In the genomic region with DNA sequence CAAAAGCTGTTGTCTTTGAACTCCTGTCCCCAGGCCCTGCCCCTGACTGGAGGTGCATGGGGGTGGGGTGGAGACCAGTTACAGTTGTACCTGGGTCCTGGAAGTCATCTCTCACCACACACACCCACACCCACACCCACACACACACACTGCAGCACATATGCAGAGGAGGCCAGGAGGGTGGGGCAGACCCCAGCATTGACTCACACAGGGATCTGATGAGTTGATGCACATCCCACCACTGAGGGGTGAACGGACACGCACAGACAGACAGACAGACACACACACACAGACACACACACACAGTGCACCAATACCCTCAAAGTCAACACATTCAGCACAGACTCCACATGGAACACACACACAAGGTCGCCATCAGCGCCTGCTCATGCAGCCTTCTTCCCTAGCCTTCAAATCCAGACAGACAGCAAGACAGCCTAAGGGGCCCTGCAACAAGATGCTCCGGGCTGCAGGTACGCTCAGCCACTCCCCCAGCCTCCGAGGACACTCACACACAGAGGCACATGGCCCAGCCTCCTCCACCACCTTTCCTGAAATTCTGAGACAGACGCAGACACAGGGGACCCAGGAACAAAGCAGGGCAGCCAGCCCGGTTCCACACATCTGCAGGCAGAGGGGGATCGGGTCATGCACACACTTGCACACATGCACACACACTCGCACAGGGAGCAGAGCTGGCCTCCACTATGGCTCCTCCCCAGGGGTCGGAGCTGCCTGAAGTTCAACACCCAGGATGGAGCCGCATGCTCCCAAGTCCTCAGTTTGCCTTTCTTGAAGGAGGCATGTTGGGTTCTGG, we compare ENCODE assay signal across 16 cellular contexts. TPM values are rescaled to one million over a fixed set of nuclear protein-coding genes. Genes with fewer than 3 reads are reported as not detected.
DNase-seq lines count a peak whose midpoint lies in the region; ATAC-seq, FAIRE-seq and TF ChIP-seq lines count a peak whose summit lies in the region.
"Had no signal": no experiment of that assay in that cellular context is flagged by ENCODE, and none has a peak within 500 bp of the region (broad histone marks: within the 10 kb centered on the region; RNA-seq: fewer than 3 reads in every experiment).

No MANE protein-coding gene starts in this region.

- H3K27me3 Mint-ChIP-seq in activated CD8-positive, alpha-beta T cell treated with anti-CD3 and anti-CD28 coated beads, Interleukin-2, amount 10 ng/mL, durations not matched to agents 7 days and 5 days (ENCODE audit: low read depth): peaks cover 31% of the 10 kb centered on the region
- peaks cover 67% of the 10 kb centered on the region for H3K27me3 Mint-ChIP-seq in nephron (ENCODE audit: low read depth)

- WGBS in A549 (ENCODE audit: missing lambda C conversion rate): 26% methylated on average over 11 of the region's 13 CpGs

- TF ChIP-seq CTCF in A549 (IDR thresholded peaks at IDR 0.05) (no peak), BE2C (IDR thresholded peaks at IDR 0.05; ENCODE audit: low read depth, low read length) (no peak), nephron (IDR thresholded peaks at IDR 0.05; ENCODE audit: unreplicated experiment in 3 of 3) (no peak), A673 (conservative IDR thresholded peaks at IDR 0.05; ENCODE audit: low read depth, low read length) (no peak), PC-3 (conservative IDR thresholded peaks at IDR 0.05; ENCODE audit: low read depth, low read length) (no peak)

- CTCF ChIA-PET in A549 (lab: Yijun Ruan, JAX): interaction anchor here (0.8 to 3.8 kb wide), 7 partner anchors 9 to 108 kb away, joined by 3 to 19 read pairs (median 5); no protein-coding TSS in a partner anchor
- CTCF ChIA-PET in activated CD8-positive, alpha-beta T cell treated with anti-CD3 and anti-CD28 coated beads, Interleukin-2, amount 10 ng/mL, durations not matched to agents 7 days and 5 days (lab: Charles Lee): no interaction called here
- CTCF ChIA-PET in A673 (lab: Charles Lee): interaction anchor here (0.6 to 1.0 kb wide), 3 partner anchors 22 to 412 kb away, joined by 3 to 6 read pairs (median 4); no protein-coding TSS in a partner anchor
- CTCF ChIA-PET in PC-3 (lab: Charles Lee): no interaction called here

- ATAC-seq in A549 (peak; percentile 2 to 19; a peak in 3 of 6 replicates), PC-3 (no peak)
- ATAC-seq in activated CD8-positive, alpha-beta T cell treated with anti-CD3 and anti-CD28 coated beads, Interleukin-2, amount 10 ng/mL, durations not matched to agents 7 days and 5 days: peak; percentile 21
- ATAC-seq: gastrocnemius medialis had no signal

- H3K27ac Mint-ChIP-seq in activated CD8-positive, alpha-beta T cell treated with anti-CD3 and anti-CD28 coated beads, Interleukin-2, amount 10 ng/mL, durations not matched to agents 7 days and 5 days: no peak overlapping the region
- H3K27ac Mint-ChIP-seq in nephron: peak overlapping the region in 1 of 3 experiments; percentile 11
- H3K27ac Mint-ChIP-seq: CD8-positive, alpha-beta T cell; T-helper 1 cell treated with Interleukin-12 subunit alpha and Interleukin-12 subunit beta and Interleukin-4 antibody, amounts not matched to agents 30 μg/mL and 1 μg/mL, for 36 hours had no signal

- H3K9ac ChIP-seq in PC-3 (ENCODE audit: low read length): no peak overlapping the region

- DNase-seq in A549 (ENCODE audit: low read depth in 1 of 2, low spot score in 1 of 2) (no peak), BE2C (no peak), A673 (ENCODE audit: low spot score) (no peak), PC-3 (no peak), cardiac septum (ENCODE audit: low spot score) (no peak)
- DNase-seq in activated CD8-positive, alpha-beta T cell treated with anti-CD3 and anti-CD28 coated beads, Interleukin-2, amount 10 ng/mL, durations not matched to agents 7 days and 5 days: no peak
- DNase-seq: CD8-positive, alpha-beta T cell; gastrocnemius medialis; midbrain; NCI-H187 had no signal

- no peak for TF ChIP-seq RAD21 in A549 (conservative IDR thresholded peaks at IDR 0.05 in 1 of 2, IDR thresholded peaks at IDR 0.05 in 1 of 2)

- FAIRE-seq in A549 (lab: Jason Lieb, UNC): no peak
- FAIRE-seq: G401.6 had no signal

- H3K36me3 ChIP-seq in BE2C (no peaks in the 10 kb centered on the region), A673 (ENCODE audit: insufficient read depth, low read length, poor library complexity, severe bottlenecking) (no peaks in the 10 kb centered on the region), PC-3 (ENCODE audit: low read depth, low read length) (no peaks in the 10 kb centered on the region)
- H3K36me3 ChIP-seq: gastrocnemius medialis, upper lobe of left lung had no signal

- H3K27me3 ChIP-seq in BE2C: no peaks in the 10 kb centered on the region
- H3K27me3 ChIP-seq in A673 (replicated peaks; ENCODE audit: insufficient read depth, low read depth, low read length, poor library complexity): peaks cover 35% of the 10 kb centered on the region
- H3K27me3 ChIP-seq in PC-3 (ENCODE audit: low read length): no peaks in the 10 kb centered on the region

- no peaks in the 10 kb centered on the region for H3F3A ChIP-seq in PC-3 (ENCODE audit: low read length, unreplicated experiment)

- H2AFZ ChIP-seq in PC-3 (ENCODE audit: low read length): no peak overlapping the region

- H4K20me1 ChIP-seq in PC-3 (ENCODE audit: low read length): no peaks in the 10 kb centered on the region

- H3K4me1 Mint-ChIP-seq in activated CD8-positive, alpha-beta T cell treated with anti-CD3 and anti-CD28 coated beads, Interleukin-2, amount 10 ng/mL, durations not matched to agents 7 days and 5 days (ENCODE audit: low read depth): no peaks in the 10 kb centered on the region
- peaks cover 41% of the 10 kb centered on the region for H3K4me1 Mint-ChIP-seq in nephron

- intact Hi-C loops in A673 (cut with micrococcal nuclease; ENCODE audit: unreplicated experiment): no loop called here
- intact Hi-C loops in PC-3 (cut with micrococcal nuclease): no loop called here
- intact Hi-C loops in cardiac septum (cut with DNase I): no loop called here

- H3K4me2 ChIP-seq in A549 (no peak overlapping the region), PC-3 (ENCODE audit: low read length) (no peak overlapping the region)

- peaks cover 14% of the 10 kb centered on the region for H3K4me1 ChIP-seq in A549
- peaks cover 10% of the 10 kb centered on the region for H3K4me1 ChIP-seq in BE2C
- peaks cover 21% of the 10 kb centered on the region for H3K4me1 ChIP-seq in A673 (ENCODE audit: insufficient read depth, low read length, poor library complexity, severe bottlenecking)
- H3K4me1 ChIP-seq in PC-3 (ENCODE audit: insufficient read depth, low read length): peaks cover 13% of the 10 kb centered on the region
- H3K4me1 ChIP-seq: gastrocnemius medialis had no signal

- no peaks in the 10 kb centered on the region for H3K79me2 ChIP-seq in PC-3 (ENCODE audit: low read length)

- no peak overlapping the region for H3K4me3 ChIP-seq in A549
- peak overlapping the region; percentile 43 for H3K4me3 ChIP-seq in BE2C (ENCODE audit: low read depth, low read length)
- no peak overlapping the region for H3K4me3 ChIP-seq in A673 (ENCODE audit: low read depth, low read length, poor library complexity, severe bottlenecking)
- no peak overlapping the region for H3K4me3 ChIP-seq in PC-3 (ENCODE audit: low read length)
- H3K4me3 ChIP-seq: gastrocnemius medialis, upper lobe of left lung had no signal

- no peak overlapping the region for H3K27ac ChIP-seq in A549
- H3K27ac ChIP-seq in A673 (ENCODE audit: low read depth, low read length, poor library complexity, severe bottlenecking): no peak overlapping the region
- H3K27ac ChIP-seq in PC-3 (ENCODE audit: low read length): no peak overlapping the region
- H3K27ac ChIP-seq: gastrocnemius medialis, upper lobe of left lung had no signal

- H3K9me3 ChIP-seq in A549 (no peaks in the 10 kb centered on the region), BE2C (no peaks in the 10 kb centered on the region), A673 (ENCODE audit: low read depth, low read length, poor library complexity, severe bottlenecking) (no peaks in the 10 kb centered on the region), PC-3 (ENCODE audit: low read length) (no peaks in the 10 kb centered on the region)
- H3K9me3 ChIP-seq: gastrocnemius medialis, upper lobe of left lung had no signal

- no peaks in the 10 kb centered on the region for H3K9me2 ChIP-seq in PC-3 (replicated peaks; ENCODE audit: low read length)

- H3K4me3 Mint-ChIP-seq in activated CD8-positive, alpha-beta T cell treated with anti-CD3 and anti-CD28 coated beads, Interleukin-2, amount 10 ng/mL, durations not matched to agents 7 days and 5 days: no peak overlapping the region
- H3K4me3 Mint-ChIP-seq in nephron: peak overlapping the region; percentile 22 to 57 (median 22)
- H3K4me3 Mint-ChIP-seq: CD8-positive, alpha-beta T cell; T-helper 1 cell treated with Interleukin-12 subunit alpha and Interleukin-12 subunit beta and Interleukin-4 antibody, amounts not matched to agents 30 μg/mL and 1 μg/mL, for 36 hours had no signal

- TF ChIP-seq POLR2A in A549 (IDR thresholded peaks at IDR 0.05; ENCODE audit: low read length): no peak

- BruUV-seq in A673 (replicated peaks; lab: Mats Ljungman, UMichigan) (no TSS peak), PC-3 (replicated peaks; lab: Mats Ljungman, UMichigan) (no TSS peak)

- no peaks in the 10 kb centered on the region for H3K9me3 Mint-ChIP-seq in activated CD8-positive, alpha-beta T cell treated with anti-CD3 and anti-CD28 coated beads, Interleukin-2, amount 10 ng/mL, durations not matched to agents 7 days and 5 days (ENCODE audit: insufficient read depth)
- H3K9me3 Mint-ChIP-seq in nephron: no peaks in the 10 kb centered on the region
- H3K9me3 Mint-ChIP-seq: CD8-positive, alpha-beta T cell; T-helper 1 cell treated with Interleukin-12 subunit alpha and Interleukin-12 subunit beta and Interleukin-4 antibody, amounts not matched to agents 30 μg/mL and 1 μg/mL, for 36 hours had no signal

- no peak for TF ChIP-seq EP300 in A549 (IDR thresholded peaks at IDR 0.05)

- POLR2A ChIA-PET in A549 (lab: Yijun Ruan, JAX): no interaction called here
- POLR2A ChIA-PET in activated CD8-positive, alpha-beta T cell treated with anti-CD3 and anti-CD28 coated beads, Interleukin-2, amount 10 ng/mL, durations not matched to agents 7 days and 5 days (lab: Charles Lee): no interaction called here
- POLR2A ChIA-PET in A673 (lab: Charles Lee; ENCODE audit: low non-redundant PET): no interaction called here
- POLR2A ChIA-PET in PC-3 (lab: Charles Lee; ENCODE audit: unreplicated experiment): no interaction called here

- no peaks in the 10 kb centered on the region for H3K36me3 Mint-ChIP-seq in activated CD8-positive, alpha-beta T cell treated with anti-CD3 and anti-CD28 coated beads, Interleukin-2, amount 10 ng/mL, durations not matched to agents 7 days and 5 days (ENCODE audit: low read depth)
- H3K36me3 Mint-ChIP-seq in nephron (ENCODE audit: low read depth): no peaks in the 10 kb centered on the region
- H3K36me3 Mint-ChIP-seq: CD8-positive, alpha-beta T cell had no signal

RNA-seq across cellular contexts. Expression of a gene that starts 26.5 kb away (rescaled TPM):
- polyA plus RNA-seq in A549 (2011; rRNA removed) (0.37 and 0.38 TPM in 2 replicates), A549 (2017; fragmentation: RNase III; extraction: RNeasy Plus Mini Kit Qiagen cat#74134 plus additional on column Dnase treatment) (0.78 to 1.0 TPM (median 1.0 TPM) in 3 replicates)
- 0.77 and 1.1 TPM in 2 replicates for polyA plus RNA-seq in A549 (2012; cell fraction: cytosol; rRNA removed)
- 0.61 and 1.3 TPM in 2 replicates for polyA plus RNA-seq in A549 (2012; cell fraction: nucleus; rRNA removed)
- 0.41 and 0.49 TPM in 2 replicates for polyA minus RNA-seq in A549 (2011; rRNA and poly(A)+ RNA removed)
- polyA plus RNA-seq in BE2C (2012; ENCODE audit: insufficient read depth, insufficient read length, low read depth): 7.6 TPM
- not detected for total RNA-seq in activated CD8-positive, alpha-beta T cell treated with anti-CD3 and anti-CD28 coated beads, Interleukin-2, amount 10 ng/mL, durations not matched to agents 7 days and 5 days
- total RNA-seq in A673 (2021) (1.3 and 2.0 TPM in 2 replicates), PC-3 (2014; rRNA removed) (21.5 and 23.2 TPM in 2 replicates), cardiac septum (9.3 TPM)
- total RNA-seq: CD8-positive, alpha-beta T cell had no signal

RNA-seq across cellular contexts. Expression of a gene that starts 45.8 kb away (rescaled TPM):
- polyA plus RNA-seq in A549 (2011; rRNA removed) (0.03 TPM in 1 of 2 replicates, not detected in the other), A549 (2017; fragmentation: RNase III; extraction: RNeasy Plus Mini Kit Qiagen cat#74134 plus additional on column Dnase treatment) (0.04 to 0.13 TPM in 2 of 3 replicates, not detected in the other)
- 0.04 and 0.09 TPM in 2 replicates for polyA plus RNA-seq in A549 (2012; cell fraction: cytosol; rRNA removed)
- polyA plus RNA-seq in A549 (2012; cell fraction: nucleus; rRNA removed): 0.07 TPM in 2 replicates
- not detected in 2 replicates for polyA minus RNA-seq in A549 (2011; rRNA and poly(A)+ RNA removed)
- polyA plus RNA-seq in BE2C (2012; ENCODE audit: insufficient read depth, insufficient read length, low read depth): not detected
- total RNA-seq in activated CD8-positive, alpha-beta T cell treated with anti-CD3 and anti-CD28 coated beads, Interleukin-2, amount 10 ng/mL, durations not matched to agents 7 days and 5 days: not detected
- total RNA-seq in A673 (2021) (17.3 and 17.4 TPM in 2 replicates), PC-3 (2014; rRNA removed) (0.55 TPM in 1 of 2 replicates, not detected in the other), cardiac septum (0.65 TPM)
- total RNA-seq: CD8-positive, alpha-beta T cell; HT1080; RPMI7951 had no signal

Comparison
In these comparisons a context has a peak if more than half of its experiments do, and no peak if none do; other contexts are left out.
1. RNA of a gene that starts 45.8 kb away (total RNA-seq): 17.3 to 17.4 TPM in A673; 0.65 TPM in cardiac septum (single experiment), 0.55 TPM in PC-3 and not detected in activated CD8-positive, alpha-beta T cell treated with anti-CD3 and anti-CD28 coated beads, Interleukin-2, amount 10 ng/mL, durations not matched to agents 7 days and 5 days; every median in the first group is over 10 times any median in the second.
2. CTCF ChIA-PET loops: an anchor here in A549 (0.8 to 3.8 kb wide) and A673 (0.6 to 1.0 kb wide); none called in activated CD8-positive, alpha-beta T cell treated with anti-CD3 and anti-CD28 coated beads, Interleukin-2, amount 10 ng/mL, durations not matched to agents 7 days and 5 days and PC-3.